In genomic region chr16:5215911-5216310, GRCh38 we compare ENCODE assay signal across 27 cellular contexts.
DNase-seq lines count a peak whose midpoint lies in the region; ATAC-seq and TF ChIP-seq lines count a peak whose summit lies in the region.
"Had no signal": no experiment of that assay in that cellular context is flagged by ENCODE, and none has a peak within 500 bp of the region (broad histone marks: within the 10 kb centered on the region; RNA-seq: fewer than 3 reads in every experiment).

No MANE protein-coding gene starts in this region.

- no peaks in the 10 kb centered on the region for H3K36me3 Mint-ChIP-seq in activated naive CD4-positive, alpha-beta T cell treated with anti-CD3 and anti-CD28 coated beads, Interleukin-2, amount 10 ng/mL, durations not matched to agents 7 days and 5 days
- H3K36me3 Mint-ChIP-seq: activated naive CD4-positive, alpha-beta T cell treated with anti-CD3 and anti-CD28 coated beads, Interleukin-2, amount 50 U/mL, for 24 hours had no signal

- peaks cover 17% of the 10 kb centered on the region for H3K27me3 Mint-ChIP-seq in activated naive CD4-positive, alpha-beta T cell treated with anti-CD3 and anti-CD28 coated beads, Interleukin-2, amount 10 ng/mL, durations not matched to agents 7 days and 5 days

- ATAC-seq in left colon, result peak; percentile 49
- ATAC-seq in GM19035 (IDR thresholded peaks at IDR 0.05; ENCODE audit: unreplicated experiment), result no peak
- ATAC-seq: activated CD4-positive, alpha-beta T cell treated with anti-CD3 and anti-CD28 coated beads for 36 hours; activated CD8-positive, alpha-beta T cell treated with anti-CD3 and anti-CD28 coated beads for 36 hours; gastroesophageal sphincter; Panc1 had no signal

- no peak overlapping the region for H3K4me3 ChIP-seq in SJCRH30
- H3K4me3 ChIP-seq in testis, result no peak overlapping the region
- H3K4me3 ChIP-seq: BLaER1, gastroesophageal sphincter, HAP-1, ovary, smooth muscle cell, vagina had no signal

- CTCF ChIA-PET in activated naive CD4-positive, alpha-beta T cell treated with anti-CD3 and anti-CD28 coated beads, Interleukin-2, amount 10 ng/mL, durations not matched to agents 7 days and 5 days (lab: Charles Lee), result no interaction called here

- no peaks in the 10 kb centered on the region for H3K27me3 ChIP-seq in SJCRH30
- H3K27me3 ChIP-seq in testis, result no peaks in the 10 kb centered on the region
- H3K27me3 ChIP-seq: BLaER1, ovary, vagina had no signal

- no peak for TF ChIP-seq POLR2A in testis (IDR thresholded peaks at IDR 0.05)

- no peak overlapping the region for H3K27ac ChIP-seq in SJCRH30
- no peak overlapping the region for H3K27ac ChIP-seq in testis
- H3K27ac ChIP-seq: BLaER1, gastroesophageal sphincter, ovary, vagina had no signal

- no peaks in the 10 kb centered on the region for H3K9me3 Mint-ChIP-seq in activated naive CD4-positive, alpha-beta T cell treated with anti-CD3 and anti-CD28 coated beads, Interleukin-2, amount 10 ng/mL, durations not matched to agents 7 days and 5 days
- H3K9me3 Mint-ChIP-seq: activated CD8-positive, alpha-beta T cell treated with anti-CD3 and anti-CD28 coated beads for 36 hours; activated naive CD4-positive, alpha-beta T cell treated with anti-CD3 and anti-CD28 coated beads, Interleukin-2, amount 50 U/mL, for 24 hours; T-helper 2 cell treated with Interferon-gamma antibody and Interleukin-4, amounts not matched to agents 5 μg/mL and 100 μg/mL, for 36 hours had no signal

- no peak overlapping the region for H3K27ac Mint-ChIP-seq in activated naive CD4-positive, alpha-beta T cell treated with anti-CD3 and anti-CD28 coated beads, Interleukin-2, amount 10 ng/mL, durations not matched to agents 7 days and 5 days
- H3K27ac Mint-ChIP-seq: activated CD4-positive, alpha-beta T cell treated with anti-CD3 and anti-CD28 coated beads for 36 hours; activated CD8-positive, alpha-beta T cell treated with anti-CD3 and anti-CD28 coated beads for 36 hours; activated naive CD4-positive, alpha-beta T cell treated with anti-CD3 and anti-CD28 coated beads, Interleukin-2, amount 50 U/mL, for 24 hours; nephron progenitor cell; T-helper 2 cell treated with Interferon-gamma antibody and Interleukin-4, amounts not matched to agents 5 μg/mL and 100 μg/mL, for 36 hours had no signal

- intact Hi-C loops in left colon (cut with DNase I, micrococcal nuclease) (no loop called here), testis (cut with DNase I; ENCODE audit: low total_unique reads) (no loop called here)

- H3K36me3 ChIP-seq in SJCRH30 (no peaks in the 10 kb centered on the region), testis (ENCODE audit: low read depth, missing control alignments) (no peaks in the 10 kb centered on the region)
- H3K36me3 ChIP-seq: BLaER1, gastroesophageal sphincter, HAP-1, ovary, vagina had no signal

- no peak overlapping the region for H3K4me3 Mint-ChIP-seq in activated naive CD4-positive, alpha-beta T cell treated with anti-CD3 and anti-CD28 coated beads, Interleukin-2, amount 10 ng/mL, durations not matched to agents 7 days and 5 days
- H3K4me3 Mint-ChIP-seq: activated CD4-positive, alpha-beta T cell treated with anti-CD3 and anti-CD28 coated beads for 36 hours; activated CD8-positive, alpha-beta T cell treated with anti-CD3 and anti-CD28 coated beads for 36 hours; activated naive CD4-positive, alpha-beta T cell treated with anti-CD3 and anti-CD28 coated beads, Interleukin-2, amount 50 U/mL, for 24 hours; nephron progenitor cell; T-helper 2 cell treated with Interferon-gamma antibody and Interleukin-4, amounts not matched to agents 5 μg/mL and 100 μg/mL, for 36 hours had no signal

- H3K4me1 ChIP-seq in SJCRH30 (peaks cover 9% of the 10 kb centered on the region), testis (no peaks in the 10 kb centered on the region)
- H3K4me1 ChIP-seq: BLaER1, gastroesophageal sphincter, HAP-1, vagina had no signal

- no peaks in the 10 kb centered on the region for H3K4me1 Mint-ChIP-seq in activated naive CD4-positive, alpha-beta T cell treated with anti-CD3 and anti-CD28 coated beads, Interleukin-2, amount 10 ng/mL, durations not matched to agents 7 days and 5 days
- H3K4me1 Mint-ChIP-seq: activated CD4-positive, alpha-beta T cell treated with anti-CD3 and anti-CD28 coated beads for 36 hours; activated naive CD4-positive, alpha-beta T cell treated with anti-CD3 and anti-CD28 coated beads, Interleukin-2, amount 50 U/mL, for 24 hours had no signal

- DNase-seq in M059J (ENCODE audit: low read depth) (peak; percentile 25), SJCRH30 (peak; percentile 65 to 77), left colon (peak in 1 of 2 donors; percentile 42), testis (peak; percentile 52), NCI-H510A (lab: John Stamatoyannopoulos, UW) (no peak)
- no peak for DNase-seq in activated naive CD4-positive, alpha-beta T cell treated with anti-CD3 and anti-CD28 coated beads, Interleukin-2, amount 10 ng/mL, durations not matched to agents 7 days and 5 days
- DNase-seq: activated CD4-positive, alpha-beta T cell treated with anti-CD3 and anti-CD28 coated beads for 36 hours; activated CD8-positive, alpha-beta T cell treated with anti-CD3 and anti-CD28 coated beads for 36 hours; amniotic stem cell; hippocampal formation; NCI-H1436 treated with DMSO at 0.1 percent for 48 hours; NCI-H2107; nephron progenitor cell; ovary; retina; Right ventricle myocardium superior; stimulated activated CD4-positive, alpha-beta T cell treated with anti-CD3 and anti-CD28 coated beads, Interleukin-1b, Interleukin-23, amount 100 ng/mL, for 48 hours; stimulated activated naive CD4-positive, alpha-beta T cell treated with Interleukin-2 at 50 U/mL for 16 hours had no signal

- 38 to 55% methylated on average over 2 of the region's 2 CpGs for WGBS in testis, 2 donors

- H3K9me3 ChIP-seq in SJCRH30 (replicated peaks) (no peaks in the 10 kb centered on the region), testis (no peaks in the 10 kb centered on the region)
- H3K9me3 ChIP-seq: BLaER1, HAP-1, ovary, vagina had no signal

- TF ChIP-seq CTCF in testis (IDR thresholded peaks at IDR 0.05), result no peak

Comparison
In these comparisons a context has a peak if more than half of its experiments do, and no peak if none do; other contexts are left out.
1. DNase-seq: peak in M059J (single experiment), SJCRH30 (2 of 2) and testis (single experiment); none in NCI-H510A (single experiment) and activated naive CD4-positive, alpha-beta T cell treated with anti-CD3 and anti-CD28 coated beads, Interleukin-2, amount 10 ng/mL, durations not matched to agents 7 days and 5 days (single experiment).